In the genomic region with DNA sequence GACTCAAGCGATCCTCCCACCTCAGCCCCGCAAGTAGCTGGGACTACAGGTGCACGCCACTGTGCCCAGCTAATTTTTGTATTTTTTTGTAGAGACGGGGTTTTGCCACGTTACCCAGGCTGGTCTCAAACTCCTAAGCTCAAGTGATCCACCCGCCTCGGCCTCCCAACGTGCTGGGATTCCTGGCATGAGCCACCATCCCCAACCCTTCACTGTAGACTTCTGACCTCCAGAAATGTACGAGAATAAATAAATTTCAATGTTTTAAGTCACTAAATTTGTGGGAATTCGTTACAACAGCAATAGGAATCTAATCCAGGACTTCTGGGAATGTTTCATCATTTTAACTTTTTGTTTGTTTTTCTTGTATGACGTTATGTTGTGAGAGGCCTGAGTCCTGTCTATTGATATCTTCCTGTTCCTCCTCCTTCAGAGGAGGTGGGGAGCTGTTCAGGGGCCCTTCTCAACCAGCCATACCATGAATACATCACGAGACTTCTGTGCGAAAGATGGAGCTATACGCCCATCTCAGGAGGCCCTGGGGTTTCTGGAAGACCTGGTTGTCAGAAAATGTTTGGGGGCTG, we compare ENCODE assay signal across 21 cellular contexts. TPM values are rescaled to one million over a fixed set of nuclear protein-coding genes. Genes with fewer than 3 reads are reported as not detected.
DNase-seq lines count a peak whose midpoint lies in the region; ATAC-seq, FAIRE-seq and TF ChIP-seq lines count a peak whose summit lies in the region.
"Had no signal": no experiment of that assay in that cellular context is flagged by ENCODE, and none has a peak within 500 bp of the region (broad histone marks: within the 10 kb centered on the region; RNA-seq: fewer than 3 reads in every experiment).

No MANE protein-coding gene starts in this region.

- H3K4me3 ChIP-seq in astrocyte (ENCODE audit: insufficient read depth, low read depth, low read length) (no peak overlapping the region), foreskin fibroblast (ENCODE audit: low read depth in 1 of 2, low read length in 2 of 2) (no peak overlapping the region), endodermal cell (ENCODE audit: low read length) (no peak overlapping the region)
- H3K4me3 ChIP-seq: heart right ventricle had no signal

- H3K27me3 ChIP-seq in astrocyte (ENCODE audit: insufficient read depth, low read length) (no peaks in the 10 kb centered on the region), endodermal cell (ENCODE audit: control insufficient read depth, insufficient read depth, low read length, poor library complexity, severe bottlenecking) (no peaks in the 10 kb centered on the region)
- H3K27me3 ChIP-seq: heart right ventricle had no signal

- DNase-seq in GM10248 (ENCODE audit: extremely low spot score) (peak; percentile 11), astrocyte (ENCODE audit: low read depth) (peak; percentile 68), foreskin fibroblast (peak; percentile 45 to 67), stromal cell of bone marrow (ENCODE audit: low read depth) (peak; percentile 76), iPS-NIHi7 (ENCODE audit: extremely low spot score) (no peak), endodermal cell (no peak), natural killer cell (no peak)
- DNase-seq: activated CD4-positive, alpha-beta T cell treated with anti-CD3 and anti-CD28 coated beads for 48 hours; activated T-cell treated with anti-CD3 and anti-CD28 coated beads, Interleukin-2, amount 50 U/mL, for 48 hours; amygdala; COR-L47; effector memory CD4-positive, alpha-beta T cell; heart right ventricle; Kasumi-1; NCI-H2029 treated with DMSO at 0.1 percent for 48 hours; NCI-H82 had no signal

- H3K27me3 Mint-ChIP-seq in astrocyte (ENCODE audit: low read depth, unreplicated experiment) (peaks cover 2% of the 10 kb centered on the region), endodermal cell (ENCODE audit: insufficient read depth) (no peaks in the 10 kb centered on the region), natural killer cell (ENCODE audit: low read depth in 2 of 2) (no peaks in the 10 kb centered on the region)

- H3K79me2 ChIP-seq in astrocyte (ENCODE audit: insufficient read depth, low read length), result no peaks in the 10 kb centered on the region

- H3K27ac ChIP-seq in astrocyte (ENCODE audit: low read depth, low read length) (no peak overlapping the region), endodermal cell (ENCODE audit: low read depth, low read length) (no peak overlapping the region)
- H3K27ac ChIP-seq: HL-60 had no signal

- FAIRE-seq in astrocyte (lab: Jason Lieb, UNC), result no peak
- FAIRE-seq: H54 had no signal

- peaks cover 10% of the 10 kb centered on the region for H3K4me1 ChIP-seq in astrocyte (ENCODE audit: insufficient read depth, low read length)
- H3K4me1 ChIP-seq in endodermal cell (ENCODE audit: control insufficient read depth, insufficient read depth, low read length), result no peaks in the 10 kb centered on the region

- TF ChIP-seq CTCF in GM10248 (IDR thresholded peaks at IDR 0.05; ENCODE audit: control extremely low read depth, extremely low read depth, low read depth, missing control alignments) (no peak), astrocyte (IDR thresholded peaks at IDR 0.05; ENCODE audit: insufficient read depth, low read depth, low read length) (no peak), foreskin fibroblast (IDR thresholded peaks at IDR 0.05; ENCODE audit: low read depth, low read length) (no peak), endodermal cell (conservative IDR thresholded peaks at IDR 0.05) (no peak), natural killer cell (IDR thresholded peaks at IDR 0.05) (no peak)

- H3K9me3 ChIP-seq in astrocyte (ENCODE audit: insufficient read depth, low read depth, low read length) (no peaks in the 10 kb centered on the region), endodermal cell (ENCODE audit: control insufficient read depth, low read length) (no peaks in the 10 kb centered on the region)
- H3K9me3 ChIP-seq: heart right ventricle had no signal

- H3K27ac Mint-ChIP-seq in astrocyte (ENCODE audit: unreplicated experiment) (no peak overlapping the region), endodermal cell (no peak overlapping the region), natural killer cell (no peak overlapping the region)

- H3K4me1 Mint-ChIP-seq in astrocyte (ENCODE audit: low read depth, unreplicated experiment) (peaks cover 4% of the 10 kb centered on the region), endodermal cell (peaks cover 3% of the 10 kb centered on the region), natural killer cell (peaks cover 0 to 5% of the 10 kb centered on the region in 2 donors)

- H2AFZ ChIP-seq in astrocyte (ENCODE audit: low read depth, low read length), result peak overlapping the region; percentile 13

- intact Hi-C loops in natural killer cell (cut with micrococcal nuclease), result no loop called here

- POLR2A ChIA-PET in GM10248 (lab: Yijun Ruan, JAX), result interaction anchor here (1.1 kb wide), 1 partner anchor 76 kb away, joined by 4 read pairs; the partner anchor contains the start of gene PTMA

- H3K36me3 Mint-ChIP-seq in astrocyte (ENCODE audit: low read depth, unreplicated experiment) (no peaks in the 10 kb centered on the region), endodermal cell (ENCODE audit: low read depth) (no peaks in the 10 kb centered on the region), natural killer cell (no peaks in the 10 kb centered on the region)

- H3K4me2 ChIP-seq in astrocyte (ENCODE audit: low read length), result peak overlapping the region; percentile 41

- H3K9me3 Mint-ChIP-seq in astrocyte (ENCODE audit: unreplicated experiment) (no peaks in the 10 kb centered on the region), endodermal cell (no peaks in the 10 kb centered on the region), natural killer cell (no peaks in the 10 kb centered on the region)

- H3K9ac ChIP-seq in astrocyte (ENCODE audit: low read length), result no peak overlapping the region
- H3K9ac ChIP-seq in endodermal cell (ENCODE audit: extremely low read depth, low read length, poor library complexity, severe bottlenecking), result no peak overlapping the region

- 92 to 95% methylated on average over 14 of the region's 14 CpGs for WGBS in endodermal cell (ENCODE audit: insufficient coverage in 1 of 2, insufficient read length in 1 of 2), 2 experiments

- H3K36me3 ChIP-seq in astrocyte (ENCODE audit: insufficient read depth, low read length) (no peaks in the 10 kb centered on the region), endodermal cell (ENCODE audit: control insufficient read depth, insufficient read depth, low read length) (no peaks in the 10 kb centered on the region)
- H3K36me3 ChIP-seq: heart right ventricle had no signal

- ATAC-seq in GM21529 (IDR thresholded peaks at IDR 0.05; ENCODE audit: unreplicated experiment) (no peak), natural killer cell (no peak)

- H4K20me1 ChIP-seq in astrocyte (ENCODE audit: insufficient read depth, low read length), result no peaks in the 10 kb centered on the region

- CTCF ChIA-PET in GM10248 (lab: Yijun Ruan, JAX), result interaction anchor here (0.8 to 3.0 kb wide), 15 partner anchors 9 to 82 kb away, joined by 3 to 11 read pairs (median 5); no protein-coding TSS in a partner anchor

- H3K4me3 Mint-ChIP-seq in astrocyte (ENCODE audit: unreplicated experiment) (no peak overlapping the region), endodermal cell (no peak overlapping the region), natural killer cell (no peak overlapping the region)

RNA-seq across cellular contexts. Expression of gene TEX44, which starts 40.0 kb away (rescaled TPM):
- total RNA-seq in astrocyte (not detected in 2 replicates), endodermal cell (not detected), natural killer cell (not detected)
- not detected for polyA plus RNA-seq in endodermal cell (2013, experiment 1 of 2)
- polyA plus RNA-seq in endodermal cell (2013, experiment 2 of 2), result not detected
- total RNA-seq: heart right ventricle, myocyte, renal cortical epithelial cell had no signal
- polyA plus RNA-seq: heart right ventricle had no signal

Comparison
In these comparisons a context has a peak if more than half of its experiments do, and no peak if none do; other contexts are left out.
1. DNase-seq: peak in GM10248 (single experiment), astrocyte (single experiment), foreskin fibroblast (2 of 2) and stromal cell of bone marrow (single experiment); none in iPS-NIHi7 (single experiment), endodermal cell (single experiment) and natural killer cell (single experiment).